In genomic region chr5:53111139-53111538, GRCh38 we compare ENCODE assay signal across 23 cellular contexts. TPM values are rescaled to one million over a fixed set of nuclear protein-coding genes. Genes with fewer than 3 reads are reported as not detected.
DNase-seq lines count a peak whose midpoint lies in the region; ATAC-seq and TF ChIP-seq lines count a peak whose summit lies in the region.
"Had no signal": no experiment of that assay in that cellular context is flagged by ENCODE, and none has a peak within 500 bp of the region (broad histone marks: within the 10 kb centered on the region; RNA-seq: fewer than 3 reads in every experiment).

No MANE protein-coding gene starts in this region.

- no peak overlapping the region for H3K9ac ChIP-seq in DND-41 (ENCODE audit: low read depth, low read length)
- peak overlapping the region; percentile 87 for H3K9ac ChIP-seq in mesenchymal stem cell (ENCODE audit: low read length)

- H2BK12ac ChIP-seq in mesenchymal stem cell (ENCODE audit: low read length in 2 of 2): no peak overlapping the region

- H3K18ac ChIP-seq in mesenchymal stem cell (ENCODE audit: low read depth in 1 of 2, low read length in 2 of 2): no peak overlapping the region

- H3K4me2 ChIP-seq in DND-41 (ENCODE audit: insufficient read depth, low read length): peak overlapping the region; percentile 80; the same call in 1 of the 2 replicates
- H3K4me2 ChIP-seq in mesenchymal stem cell (ENCODE audit: low read length, poor library complexity, severe bottlenecking): no peak overlapping the region

- no peaks in the 10 kb centered on the region for H4K20me1 ChIP-seq in DND-41 (ENCODE audit: insufficient read depth, low read length)

- peaks cover 37% of the 10 kb centered on the region for H3K4me1 ChIP-seq in DND-41 (ENCODE audit: insufficient read depth, low read length)
- H3K4me1 ChIP-seq in mesenchymal stem cell (ENCODE audit: control insufficient read depth, insufficient read depth, low read depth, low read length): no peaks in the 10 kb centered on the region

- ATAC-seq in DND-41 (ENCODE audit: insufficient read depth, low read depth): no peak
- ATAC-seq: activated CD4-positive, CD25-positive, alpha-beta regulatory T cell treated with anti-CD3 and anti-CD28 coated beads, Interleukin-2, amount 50 U/mL, for 24 hours; esophagus mucosa; lower lobe of right lung; stimulated activated naive B cell treated with anti-CD40 and anti-IgM and Interleukin-4, amounts not matched to agents 10 μg/mL and 1 μg/mL and 100 μg/mL, for 72 hours had no signal

- no peak overlapping the region for H3K23ac ChIP-seq in mesenchymal stem cell (ENCODE audit: low read length in 2 of 2)

- peaks cover 12% of the 10 kb centered on the region for H3K36me3 Mint-ChIP-seq in T-helper 2 cell treated with Interferon-gamma antibody and Interleukin-4, amounts not matched to agents 5 μg/mL and 100 μg/mL, for 36 hours (ENCODE audit: low read depth)
- H3K36me3 Mint-ChIP-seq in activated naive CD8-positive, alpha-beta T cell: peaks cover 10% of the 10 kb centered on the region
- peaks cover 5% of the 10 kb centered on the region for H3K36me3 Mint-ChIP-seq in osteocyte (ENCODE audit: unreplicated experiment)
- H3K36me3 Mint-ChIP-seq: naive B cell had no signal

- no CpG with 5 or more reads among the region's 1 CpG for WGBS in mesenchymal stem cell

- H3K4me3 Mint-ChIP-seq in T-helper 2 cell treated with Interferon-gamma antibody and Interleukin-4, amounts not matched to agents 5 μg/mL and 100 μg/mL, for 36 hours: peak overlapping the region; percentile 90
- peak overlapping the region; percentile 98 for H3K4me3 Mint-ChIP-seq in activated naive CD8-positive, alpha-beta T cell
- H3K4me3 Mint-ChIP-seq in osteocyte (ENCODE audit: unreplicated experiment): no peak overlapping the region

- no peak overlapping the region for H2BK5ac ChIP-seq in mesenchymal stem cell (ENCODE audit: low read depth, low read length, poor library complexity, severe bottlenecking)

- H2BK15ac ChIP-seq in mesenchymal stem cell (ENCODE audit: low read depth, poor library complexity, severe bottlenecking): no peak overlapping the region

- H3K79me1 ChIP-seq in mesenchymal stem cell (replicated peaks; ENCODE audit: low read length, poor library complexity, severe bottlenecking): peaks cover 7% of the 10 kb centered on the region

- no peak overlapping the region for H4K8ac ChIP-seq in mesenchymal stem cell (ENCODE audit: low read length)

- H3K27me3 Mint-ChIP-seq in T-helper 2 cell treated with Interferon-gamma antibody and Interleukin-4, amounts not matched to agents 5 μg/mL and 100 μg/mL, for 36 hours (ENCODE audit: low read depth): no peaks in the 10 kb centered on the region
- no peaks in the 10 kb centered on the region for H3K27me3 Mint-ChIP-seq in activated naive CD8-positive, alpha-beta T cell
- no peaks in the 10 kb centered on the region for H3K27me3 Mint-ChIP-seq in osteocyte (ENCODE audit: unreplicated experiment)
- H3K27me3 Mint-ChIP-seq: naive B cell; stimulated activated naive B cell treated with anti-CD40 and anti-IgM and Interleukin-4, amounts not matched to agents 10 μg/mL and 1 μg/mL and 100 μg/mL, for 72 hours had no signal

- H3K4me1 Mint-ChIP-seq in T-helper 2 cell treated with Interferon-gamma antibody and Interleukin-4, amounts not matched to agents 5 μg/mL and 100 μg/mL, for 36 hours (ENCODE audit: low read depth): peaks cover 20% of the 10 kb centered on the region
- peaks cover 39% of the 10 kb centered on the region for H3K4me1 Mint-ChIP-seq in activated naive CD8-positive, alpha-beta T cell (ENCODE audit: low read depth)
- peaks cover 20% of the 10 kb centered on the region for H3K4me1 Mint-ChIP-seq in osteocyte (ENCODE audit: unreplicated experiment)

- H2AK5ac ChIP-seq in mesenchymal stem cell (ENCODE audit: low read length, severe bottlenecking): no peak overlapping the region

- peaks cover 10% of the 10 kb centered on the region for H3K79me2 ChIP-seq in DND-41 (ENCODE audit: insufficient read depth, low read length)

- DNase-seq in T-helper 2 cell treated with Interferon-gamma antibody and Interleukin-4, amounts not matched to agents 5 μg/mL and 100 μg/mL, for 36 hours (ENCODE audit: low spot score): no peak
- DNase-seq in T-helper 2 cell (no peak), DND-41 (no peak), mesenchymal stem cell (no peak), osteocyte (ENCODE audit: extremely low spot score, unreplicated experiment) (no peak), NCI-H187 treated with DMSO at 0.1 percent for 48 hours (lab: John Stamatoyannopoulos, UW) (no peak)
- no peak for DNase-seq in stimulated activated CD4-positive, alpha-beta T cell treated with anti-CD3 and anti-CD28 coated beads, Interleukin-4, amount 100 ng/mL, for 4 hours
- DNase-seq: 8988T; activated CD8-positive, alpha-beta memory T cell treated with anti-CD3 and anti-CD28 coated beads, Interleukin-2, amount 50 U/mL, for 48 hours; adrenal gland; DMS79 treated with DMSO at 0.1 percent for 48 hours; Karpas-422; lower lobe of right lung; naive B cell; NCI-H146; NCI-H345; NK-92 treated with Interleukin-12 subunit alpha and Interleukin-12 subunit beta, amount 100 ng/mL, for 24 hours; stimulated activated naive B cell treated with anti-CD40 and anti-IgM and Interleukin-4, amounts not matched to agents 10 μg/mL and 1 μg/mL and 100 μg/mL, for 72 hours; trophoblast cell had no signal

- H4K91ac ChIP-seq in mesenchymal stem cell (ENCODE audit: low read length): no peak overlapping the region

- H3K27ac ChIP-seq in DND-41 (ENCODE audit: low read length): no peak overlapping the region
- H3K27ac ChIP-seq in mesenchymal stem cell (ENCODE audit: low read length, poor library complexity, severe bottlenecking): no peak overlapping the region
- H3K27ac ChIP-seq: adrenal gland, C4-2B, lower lobe of right lung had no signal

- TF ChIP-seq CTCF in DND-41 (IDR thresholded peaks at IDR 0.05; ENCODE audit: borderline replicate concordance, extremely low read depth, low read length, poor library complexity, severe bottlenecking) (no peak), osteocyte (IDR thresholded peaks at IDR 0.05) (no peak)

- no peak overlapping the region for H2BK120ac ChIP-seq in mesenchymal stem cell (ENCODE audit: low read depth, low read length)

- no peaks in the 10 kb centered on the region for H3K27me3 ChIP-seq in DND-41 (ENCODE audit: insufficient read depth, low read length, poor library complexity)
- H3K27me3 ChIP-seq in mesenchymal stem cell (ENCODE audit: control insufficient read depth in 1 of 2, insufficient read depth in 1 of 2, low read length in 2 of 2): no peaks in the 10 kb centered on the region
- H3K27me3 ChIP-seq: adrenal gland had no signal

- H2AFZ ChIP-seq in DND-41 (ENCODE audit: low read depth, low read length) (no peak overlapping the region), mesenchymal stem cell (ENCODE audit: low read depth, low read length) (no peak overlapping the region)

- H3K9me3 Mint-ChIP-seq in T-helper 2 cell treated with Interferon-gamma antibody and Interleukin-4, amounts not matched to agents 5 μg/mL and 100 μg/mL, for 36 hours: no peaks in the 10 kb centered on the region
- no peaks in the 10 kb centered on the region for H3K9me3 Mint-ChIP-seq in activated naive CD8-positive, alpha-beta T cell (ENCODE audit: low read depth)
- no peaks in the 10 kb centered on the region for H3K9me3 Mint-ChIP-seq in osteocyte (ENCODE audit: unreplicated experiment)
- H3K9me3 Mint-ChIP-seq: naive B cell; stimulated activated naive B cell treated with anti-CD40 and anti-IgM and Interleukin-4, amounts not matched to agents 10 μg/mL and 1 μg/mL and 100 μg/mL, for 72 hours had no signal

- no peak overlapping the region for H3K27ac Mint-ChIP-seq in T-helper 2 cell treated with Interferon-gamma antibody and Interleukin-4, amounts not matched to agents 5 μg/mL and 100 μg/mL, for 36 hours
- no peak overlapping the region for H3K27ac Mint-ChIP-seq in activated naive CD8-positive, alpha-beta T cell
- H3K27ac Mint-ChIP-seq in osteocyte (ENCODE audit: unreplicated experiment): no peak overlapping the region
- H3K27ac Mint-ChIP-seq: stimulated activated naive B cell treated with anti-CD40 and anti-IgM and Interleukin-4, amounts not matched to agents 10 μg/mL and 1 μg/mL and 100 μg/mL, for 72 hours had no signal

- H3K14ac ChIP-seq in mesenchymal stem cell (ENCODE audit: low read length in 2 of 2): no peak overlapping the region

- peaks cover 9% of the 10 kb centered on the region; the same call in 1 of the 2 replicates for H3K36me3 ChIP-seq in DND-41 (ENCODE audit: insufficient read depth, low read length)
- H3K36me3 ChIP-seq in mesenchymal stem cell (ENCODE audit: control insufficient read depth in 1 of 2, insufficient read depth in 2 of 2, low read depth in 1 of 2, low read length in 2 of 2): peaks cover 0 to 17% of the 10 kb centered on the region in 2 experiments
- H3K36me3 ChIP-seq: adrenal gland, lower lobe of right lung had no signal

- H3K9me3 ChIP-seq in DND-41 (ENCODE audit: insufficient read depth, low read length, severe bottlenecking) (no peaks in the 10 kb centered on the region), mesenchymal stem cell (ENCODE audit: control insufficient read depth, low read length) (no peaks in the 10 kb centered on the region)
- H3K9me3 ChIP-seq: adrenal gland, lower lobe of right lung had no signal

- H3K4me3 ChIP-seq in DND-41 (ENCODE audit: low read depth in 1 of 2, low read length in 2 of 2): no peak overlapping the region
- H3K4me3 ChIP-seq in mesenchymal stem cell (ENCODE audit: insufficient read depth in 1 of 2, low read depth in 1 of 2, low read length in 2 of 2): peak overlapping the region in 1 of 2 experiments; percentile 88
- H3K4me3 ChIP-seq: lower lobe of right lung had no signal

- no peak overlapping the region for H3K4ac ChIP-seq in mesenchymal stem cell (ENCODE audit: low read depth in 1 of 2, low read length in 2 of 2)

RNA-seq across cellular contexts. Expression of gene MOCS2, which starts 1.6 kb away (rescaled TPM):
- polyA plus RNA-seq in mesenchymal stem cell (2013, experiment 1 of 2): 38.0 TPM
- 38.0 TPM for polyA plus RNA-seq in mesenchymal stem cell (2013, experiment 2 of 2)
- total RNA-seq in osteocyte: 31.2 and 31.7 TPM in 2 replicates
